Comparison of ENCODE assay signal across 8 cellular contexts in genomic region chr2:231780909-231781797, GRCh38. TPM values are rescaled to one million over a fixed set of nuclear protein-coding genes. Genes with fewer than 3 reads are reported as not detected.
DNase-seq lines count a peak whose midpoint lies in the region; ATAC-seq and TF ChIP-seq lines count a peak whose summit lies in the region.

Gene PDE6D (minus strand): TSS chr2:231781282. CDS start chr2:231781114, 168 bp downstream.

- no peaks in the 10 kb centered on the region for H3K9me3 ChIP-seq in RWPE2 (ENCODE audit: severe bottlenecking)
- no peaks in the 10 kb centered on the region for H3K9me3 ChIP-seq in fibroblast of lung (ENCODE audit: control insufficient read depth, insufficient read depth, low read depth, low read length)
- H3K9me3 ChIP-seq in naive thymus-derived CD4-positive, alpha-beta T cell (ENCODE audit: control insufficient read depth in 2 of 3, low read length in 3 of 3): no peaks in the 10 kb centered on the region

- H2AFZ ChIP-seq in fibroblast of lung (ENCODE audit: low read length): peak within 1 kb of the TSS; percentile 91

- no peaks in the 10 kb centered on the region for H3K9me3 Mint-ChIP-seq in activated T-helper 2 cell treated with anti-CD3 and anti-CD28 coated beads, Interferon-gamma antibody, Interleukin-2, Interleukin-4, amounts not matched to agents 10 μg/mL and 5 μg/mL and 100 μg/mL, durations not matched to agents 14 hours and 24 hours and 36 hours
- no peaks in the 10 kb centered on the region for H3K9me3 Mint-ChIP-seq in naive thymus-derived CD4-positive, alpha-beta T cell
- H3K9me3 Mint-ChIP-seq in stimulated activated naive B cell treated with anti-CD40 and anti-IgM and Interleukin-4, amounts not matched to agents 10 μg/mL and 1 μg/mL and 100 μg/mL, for 72 hours: no peaks in the 10 kb centered on the region

- peaks cover 10% of the 10 kb centered on the region for H3K36me3 Mint-ChIP-seq in activated T-helper 2 cell treated with anti-CD3 and anti-CD28 coated beads, Interferon-gamma antibody, Interleukin-2, Interleukin-4, amounts not matched to agents 10 μg/mL and 5 μg/mL and 100 μg/mL, durations not matched to agents 14 hours and 24 hours and 36 hours (ENCODE audit: low read depth)
- H3K36me3 Mint-ChIP-seq in naive thymus-derived CD4-positive, alpha-beta T cell: peaks cover 0 to 9% (median 4%) of the 10 kb centered on the region in 5 donors
- peaks cover 4 to 8% of the 10 kb centered on the region in 2 donors for H3K36me3 Mint-ChIP-seq in stimulated activated naive B cell treated with anti-CD40 and anti-IgM and Interleukin-4, amounts not matched to agents 10 μg/mL and 1 μg/mL and 100 μg/mL, for 72 hours

- POLR2A ChIA-PET in naive thymus-derived CD4-positive, alpha-beta T cell (lab: Charles Lee): interaction anchor here (0.7 to 2.0 kb wide), 4 partner anchors 73 to 1579 kb away, joined by 3 to 7 read pairs (median 3); partner anchors contain the start of genes EIF4E2, NCL, PTMA and TIGD1

- H3K79me2 ChIP-seq in fibroblast of lung (ENCODE audit: control insufficient read depth, insufficient read depth, low read length): peaks cover 2% of the 10 kb centered on the region

- CTCF ChIA-PET in naive thymus-derived CD4-positive, alpha-beta T cell (lab: Charles Lee): no interaction called here

- peak within 1 kb of the TSS; percentile 93 for H3K27ac Mint-ChIP-seq in activated T-helper 2 cell treated with anti-CD3 and anti-CD28 coated beads, Interferon-gamma antibody, Interleukin-2, Interleukin-4, amounts not matched to agents 10 μg/mL and 5 μg/mL and 100 μg/mL, durations not matched to agents 14 hours and 24 hours and 36 hours
- H3K27ac Mint-ChIP-seq in naive thymus-derived CD4-positive, alpha-beta T cell: peak within 1 kb of the TSS; percentile 90 to 98 (median 94)
- peak within 1 kb of the TSS; percentile 99 for H3K27ac Mint-ChIP-seq in stimulated activated naive B cell treated with anti-CD40 and anti-IgM and Interleukin-4, amounts not matched to agents 10 μg/mL and 1 μg/mL and 100 μg/mL, for 72 hours

- peak within 1 kb of the TSS; percentile 97 for H3K4me3 Mint-ChIP-seq in activated T-helper 2 cell treated with anti-CD3 and anti-CD28 coated beads, Interferon-gamma antibody, Interleukin-2, Interleukin-4, amounts not matched to agents 10 μg/mL and 5 μg/mL and 100 μg/mL, durations not matched to agents 14 hours and 24 hours and 36 hours (ENCODE audit: low read depth)
- peak within 1 kb of the TSS; percentile 85 to 99 (median 98) for H3K4me3 Mint-ChIP-seq in naive thymus-derived CD4-positive, alpha-beta T cell
- peak within 1 kb of the TSS; percentile 98 to 100 for H3K4me3 Mint-ChIP-seq in stimulated activated naive B cell treated with anti-CD40 and anti-IgM and Interleukin-4, amounts not matched to agents 10 μg/mL and 1 μg/mL and 100 μg/mL, for 72 hours

- H3K9ac ChIP-seq in fibroblast of lung (ENCODE audit: insufficient read depth, low read length): peak within 1 kb of the TSS; percentile 75

- peak within 1 kb of the TSS; percentile 95 for H3K4me2 ChIP-seq in fibroblast of lung (ENCODE audit: extremely low read depth, insufficient read depth, low read length)

- intact Hi-C loops in activated T-helper 2 cell treated with anti-CD3 and anti-CD28 coated beads, Interferon-gamma antibody, Interleukin-2, Interleukin-4, amounts not matched to agents 10 μg/mL and 5 μg/mL and 100 μg/mL, durations not matched to agents 14 hours and 24 hours and 36 hours (cut with micrococcal nuclease): loop anchor here (1.0 to 5.0 kb wide), 7 partner anchors 73 to 319 kb away; partner anchors contain the start of genes NCL and PTMA
- intact Hi-C loops in naive thymus-derived CD4-positive, alpha-beta T cell (cut with micrococcal nuclease): loop anchor here (1.0 to 10.0 kb wide), 19 partner anchors 71 to 1859 kb away; partner anchors contain the start of genes ATG16L1 (in 2 of the 2), DIS3L2 (in 2 of the 2), NCL (in 2 of the 2) and PSMD1 (in 2 of the 2)

- H3K4me1 ChIP-seq in RWPE2 (ENCODE audit: insufficient read depth, poor library complexity, severe bottlenecking) (peaks cover 2% of the 10 kb centered on the region), fibroblast of lung (ENCODE audit: control insufficient read depth, extremely low read depth, insufficient read depth, low read length) (no peaks in the 10 kb centered on the region)
- H3K4me1 ChIP-seq in naive thymus-derived CD4-positive, alpha-beta T cell (ENCODE audit: control insufficient read depth in 2 of 2, insufficient read depth in 2 of 2, low read length in 2 of 2): peaks cover 26 to 30% of the 10 kb centered on the region in 2 donors

- ATAC-seq in RWPE2 (ENCODE audit: low read depth): peak; percentile 97
- peak; percentile 94 for ATAC-seq in naive thymus-derived CD4-positive, alpha-beta T cell
- peak; percentile 86 to 87 for ATAC-seq in stimulated activated naive B cell treated with anti-CD40 and anti-IgM and Interleukin-4, amounts not matched to agents 10 μg/mL and 1 μg/mL and 100 μg/mL, for 72 hours (replicated peaks)

- no peaks in the 10 kb centered on the region for H3K27me3 ChIP-seq in RWPE2 (ENCODE audit: insufficient read depth, poor library complexity, severe bottlenecking)
- H3K27me3 ChIP-seq in fibroblast of lung (ENCODE audit: control insufficient read depth, insufficient read depth, low read length): no peaks in the 10 kb centered on the region
- no peaks in the 10 kb centered on the region for H3K27me3 ChIP-seq in naive thymus-derived CD4-positive, alpha-beta T cell (ENCODE audit: control insufficient read depth in 2 of 2, insufficient read depth in 2 of 2, low read length in 2 of 2)

- no peaks in the 10 kb centered on the region for H3K27me3 Mint-ChIP-seq in activated T-helper 2 cell treated with anti-CD3 and anti-CD28 coated beads, Interferon-gamma antibody, Interleukin-2, Interleukin-4, amounts not matched to agents 10 μg/mL and 5 μg/mL and 100 μg/mL, durations not matched to agents 14 hours and 24 hours and 36 hours (ENCODE audit: low read depth)
- peaks cover 0 to 5% (median 0%) of the 10 kb centered on the region in 5 donors for H3K27me3 Mint-ChIP-seq in naive thymus-derived CD4-positive, alpha-beta T cell
- H3K27me3 Mint-ChIP-seq in stimulated activated naive B cell treated with anti-CD40 and anti-IgM and Interleukin-4, amounts not matched to agents 10 μg/mL and 1 μg/mL and 100 μg/mL, for 72 hours: no peaks in the 10 kb centered on the region

- H3K27ac ChIP-seq in RWPE2 (ENCODE audit: poor library complexity, severe bottlenecking) (peak within 1 kb of the TSS; percentile 31), fibroblast of lung (ENCODE audit: insufficient read depth, low read length) (peak within 1 kb of the TSS; percentile 66)
- H3K27ac ChIP-seq in naive thymus-derived CD4-positive, alpha-beta T cell (ENCODE audit: low read depth, low read length): peak within 1 kb of the TSS; percentile 82

- no peaks in the 10 kb centered on the region for H4K20me1 ChIP-seq in fibroblast of lung (ENCODE audit: control insufficient read depth, extremely low read depth, insufficient read depth, low read length)

- H3K36me3 ChIP-seq in RWPE2 (ENCODE audit: low read depth) (no peaks in the 10 kb centered on the region), fibroblast of lung (ENCODE audit: control insufficient read depth, insufficient read depth, low read length) (no peaks in the 10 kb centered on the region)
- H3K36me3 ChIP-seq in naive thymus-derived CD4-positive, alpha-beta T cell (ENCODE audit: control insufficient read depth in 2 of 3, insufficient read depth in 3 of 3, low read length in 3 of 3): peaks cover 0 to 6% (median 0%) of the 10 kb centered on the region in 3 experiments

- TF ChIP-seq CTCF in RWPE2 (IDR thresholded peaks at IDR 0.05; ENCODE audit: poor library complexity, severe bottlenecking) (no peak), fibroblast of lung (conservative IDR thresholded peaks at IDR 0.05 in 1 of 2, IDR thresholded peaks at IDR 0.05 in 1 of 2; ENCODE audit: low read depth in 1 of 2, low read length in 2 of 2) (no peak)

- peak; percentile 97 for DNase-seq in EH (ENCODE audit: low read depth)
- DNase-seq in H4 (ENCODE audit: low spot score): peak; percentile 95
- peak; percentile 96 for DNase-seq in LoVo (ENCODE audit: low spot score)
- peak; percentile 94 for DNase-seq in RWPE2 (ENCODE audit: low spot score)
- peak; percentile 97 for DNase-seq in activated T-helper 2 cell treated with anti-CD3 and anti-CD28 coated beads, Interferon-gamma antibody, Interleukin-2, Interleukin-4, amounts not matched to agents 10 μg/mL and 5 μg/mL and 100 μg/mL, durations not matched to agents 14 hours and 24 hours and 36 hours (ENCODE audit: low spot score)
- DNase-seq in fibroblast of lung (ENCODE audit: low read depth in 2 of 2): peak; percentile 99 to 100
- peak; percentile 90 to 98 (median 94) for DNase-seq in naive thymus-derived CD4-positive, alpha-beta T cell
- peak; percentile 98 for DNase-seq in stimulated activated naive B cell treated with anti-CD40 and anti-IgM and Interleukin-4, amounts not matched to agents 10 μg/mL and 1 μg/mL and 100 μg/mL, for 72 hours

- H3K4me3 ChIP-seq in RWPE2 (ENCODE audit: severe bottlenecking) (peak within 1 kb of the TSS; percentile 71), fibroblast of lung (replicated peaks in 1 of 4; ENCODE audit: control extremely low read depth in 1 of 4, insufficient read depth in 1 of 4, low read depth in 3 of 4, low read length in 4 of 4) (peak within 1 kb of the TSS; percentile 63 to 98 (median 86))
- H3K4me3 ChIP-seq in naive thymus-derived CD4-positive, alpha-beta T cell (ENCODE audit: low read length): peak within 1 kb of the TSS; percentile 100

- H3K4me1 Mint-ChIP-seq in activated T-helper 2 cell treated with anti-CD3 and anti-CD28 coated beads, Interferon-gamma antibody, Interleukin-2, Interleukin-4, amounts not matched to agents 10 μg/mL and 5 μg/mL and 100 μg/mL, durations not matched to agents 14 hours and 24 hours and 36 hours (ENCODE audit: low read depth): peaks cover 45% of the 10 kb centered on the region
- H3K4me1 Mint-ChIP-seq in naive thymus-derived CD4-positive, alpha-beta T cell: peaks cover 45 to 76% (median 57%) of the 10 kb centered on the region in 7 donors
- H3K4me1 Mint-ChIP-seq in stimulated activated naive B cell treated with anti-CD40 and anti-IgM and Interleukin-4, amounts not matched to agents 10 μg/mL and 1 μg/mL and 100 μg/mL, for 72 hours: peaks cover 35 to 62% of the 10 kb centered on the region in 2 donors

RNA-seq across cellular contexts. Expression of gene PDE6D, which starts in this region (rescaled TPM):
- 53.3 and 53.6 TPM in 2 replicates for total RNA-seq in H4 (2014; rRNA removed; shearing (Covaris generic))
- 35.5 and 35.6 TPM in 2 replicates for total RNA-seq in activated T-helper 2 cell treated with anti-CD3 and anti-CD28 coated beads, Interferon-gamma antibody, Interleukin-2, Interleukin-4, amounts not matched to agents 10 μg/mL and 5 μg/mL and 100 μg/mL, durations not matched to agents 14 hours and 24 hours and 36 hours
- total RNA-seq in fibroblast of lung: 13.6 and 14.4 TPM in 2 replicates
- polyA plus RNA-seq in fibroblast of lung: 31.3 and 32.3 TPM in 2 replicates
- 16.8 and 19.0 TPM in 2 replicates for polyA plus RNA-seq in fibroblast of lung (2012)
- polyA minus RNA-seq in fibroblast of lung (ENCODE audit: low replicate concordance): 2.9 and 14.4 TPM in 2 replicates
- total RNA-seq in naive thymus-derived CD4-positive, alpha-beta T cell: 10 to 100 TPM; 14.3 to 35.7 (median 25.2) TPM
- polyA plus RNA-seq in naive thymus-derived CD4-positive, alpha-beta T cell: 10 to 100 TPM; 52.1 to 55.3 TPM

Comparison
In these comparisons a context has a peak if more than half of its experiments do, and no peak if none do; other contexts are left out.
1. Peak in every context shown above with its lines: DNase-seq, ATAC-seq, H3K4me3 ChIP-seq and H3K27ac ChIP-seq.
2. H3K27ac ChIP-seq: peak in every context shown above with its lines; median percentile 82 in naive thymus-derived CD4-positive, alpha-beta T cell; 66 in fibroblast of lung; 31 in RWPE2.